ENCODE assay signal across 1 cellular context in the genomic region with DNA sequence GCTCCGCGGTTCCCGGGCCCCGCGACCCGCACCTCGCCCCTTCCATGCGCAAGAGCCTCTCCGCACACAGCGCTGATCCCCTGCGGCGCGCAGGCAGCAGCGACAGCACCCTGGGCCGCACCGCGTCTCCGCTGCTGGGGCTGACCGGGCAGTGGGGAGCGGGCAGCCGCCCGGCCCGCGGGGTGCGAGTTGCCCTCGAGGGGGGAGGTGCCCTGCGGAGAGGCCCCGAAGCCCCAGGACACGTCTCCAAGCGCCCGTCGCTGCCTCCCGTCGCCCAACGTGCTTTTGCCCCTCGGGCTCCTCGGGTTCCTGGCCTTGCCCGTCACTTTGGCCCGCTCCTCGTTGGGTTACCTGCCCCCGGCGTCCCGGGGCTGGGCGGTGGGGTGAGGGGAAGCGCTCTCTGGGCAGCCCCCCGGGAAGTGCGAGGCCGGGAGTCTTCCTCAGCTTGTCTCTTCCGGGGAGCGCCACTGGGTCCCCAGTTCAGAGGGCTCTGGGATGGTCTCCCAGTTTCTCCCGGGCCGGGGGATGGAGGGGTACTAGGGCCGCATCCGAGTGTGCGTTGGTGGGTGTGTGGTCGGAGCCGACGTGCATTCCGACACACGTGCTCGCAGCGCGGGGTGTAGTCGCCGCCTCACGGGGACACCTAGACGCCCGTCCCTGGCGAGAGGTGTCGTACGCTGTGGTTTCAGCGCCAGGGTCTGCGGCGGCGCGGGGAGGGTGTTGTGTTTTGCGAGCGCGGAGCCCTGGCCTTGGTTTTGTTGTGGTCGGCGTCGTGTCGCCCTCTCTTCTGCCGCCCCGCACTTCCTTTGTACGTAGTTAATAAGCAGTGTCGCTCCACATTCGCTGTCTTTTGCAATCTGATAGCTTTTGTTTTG.
TF ChIP-seq lines count a peak whose summit lies in the region.

No MANE protein-coding gene starts in this region.

TF ChIP-seq in HEK293, 187 proteins besides CTCF, POLR2A, EP300 and RAD21 (continued from another document):
- TF ChIP-seq, protein P1, sequence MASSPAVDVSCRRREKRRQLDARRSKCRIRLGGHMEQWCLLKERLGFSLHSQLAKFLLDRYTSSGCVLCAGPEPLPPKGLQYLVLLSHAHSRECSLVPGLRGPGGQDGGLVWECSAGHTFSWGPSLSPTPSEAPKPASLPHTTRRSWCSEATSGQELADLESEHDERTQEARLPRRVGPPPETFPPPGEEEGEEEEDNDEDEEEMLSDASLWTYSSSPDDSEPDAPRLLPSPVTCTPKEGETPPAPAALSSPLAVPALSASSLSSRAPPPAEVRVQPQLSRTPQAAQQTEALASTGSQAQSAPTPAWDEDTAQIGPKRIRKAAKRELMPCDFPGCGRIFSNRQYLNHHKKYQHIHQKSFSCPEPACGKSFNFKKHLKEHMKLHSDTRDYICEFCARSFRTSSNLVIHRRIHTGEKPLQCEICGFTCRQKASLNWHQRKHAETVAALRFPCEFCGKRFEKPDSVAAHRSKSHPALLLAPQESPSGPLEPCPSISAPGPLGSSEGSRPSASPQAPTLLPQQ (tag by site-specific recombination; IDR thresholded peaks at IDR 0.05), result 0 out of 2 replicates have a peak, but pooled peaks have one; percentile 36
- TF ChIP-seq ZSCAN16 (tag by site-specific recombination; IDR thresholded peaks at IDR 0.05) (0 out of 2 replicates have a peak, but pooled peaks have one; percentile 63), ZNF121 (tag by site-specific recombination; IDR thresholded peaks at IDR 0.05) (no peak), ZNF76 (tag by site-specific recombination; IDR thresholded peaks at IDR 0.05; ENCODE audit: borderline replicate concordance, low read depth) (0 out of 2 replicates have a peak, but pooled peaks have one; percentile 47), ZNF600 (tag by site-specific recombination; IDR thresholded peaks at IDR 0.05) (peak; percentile 96)
